In genomic region chr11:118223576-118223975, GRCh38 we compare ENCODE assay signal across 16 cellular contexts. TPM values are rescaled to one million over a fixed set of nuclear protein-coding genes. Genes with fewer than 3 reads are reported as not detected.
DNase-seq lines count a peak whose midpoint lies in the region; ATAC-seq and TF ChIP-seq lines count a peak whose summit lies in the region.
"Had no signal": no experiment of that assay in that cellular context is flagged by ENCODE, and none has a peak within 500 bp of the region (broad histone marks: within the 10 kb centered on the region; RNA-seq: fewer than 3 reads in every experiment).

No MANE protein-coding gene starts in this region.

- H3K4me3 ChIP-seq in upper lobe of right lung (peak overlapping the region; percentile 45), osteoblast (ENCODE audit: insufficient read depth, low read length) (no peak overlapping the region)

- no peak overlapping the region for H3K4me2 ChIP-seq in osteoblast (ENCODE audit: insufficient read depth, low read length)

- H3K27me3 Mint-ChIP-seq in activated naive CD4-positive, alpha-beta T cell treated with anti-CD3 and anti-CD28 coated beads for 36 hours (ENCODE audit: low read depth) = no peaks in the 10 kb centered on the region
- no peaks in the 10 kb centered on the region for H3K27me3 Mint-ChIP-seq in activated T-helper 2 cell treated with anti-CD3 and anti-CD28 coated beads, Interferon-gamma antibody, Interleukin-2, Interleukin-4, amounts not matched to agents 10 μg/mL and 5 μg/mL and 100 μg/mL, durations not matched to agents 14 hours and 24 hours and 36 hours (ENCODE audit: low read depth)
- H3K27me3 Mint-ChIP-seq in naive thymus-derived CD8-positive, alpha-beta T cell = no peaks in the 10 kb centered on the region
- H3K27me3 Mint-ChIP-seq in osteocyte (ENCODE audit: unreplicated experiment) = peaks cover 42% of the 10 kb centered on the region

- peak overlapping the region; percentile 82 for H3K4me3 Mint-ChIP-seq in activated naive CD4-positive, alpha-beta T cell treated with anti-CD3 and anti-CD28 coated beads for 36 hours
- H3K4me3 Mint-ChIP-seq in activated T-helper 2 cell treated with anti-CD3 and anti-CD28 coated beads, Interferon-gamma antibody, Interleukin-2, Interleukin-4, amounts not matched to agents 10 μg/mL and 5 μg/mL and 100 μg/mL, durations not matched to agents 14 hours and 24 hours and 36 hours (ENCODE audit: low read depth) = peak overlapping the region; percentile 86
- H3K4me3 Mint-ChIP-seq in naive thymus-derived CD8-positive, alpha-beta T cell = peak overlapping the region in 9 of 10 donors; percentile 83 to 98 (median 93)
- no peak overlapping the region for H3K4me3 Mint-ChIP-seq in osteocyte (ENCODE audit: unreplicated experiment)
- H3K4me3 Mint-ChIP-seq: WTC11 had no signal

- peak overlapping the region; percentile 100 for H3K27ac Mint-ChIP-seq in activated naive CD4-positive, alpha-beta T cell treated with anti-CD3 and anti-CD28 coated beads for 36 hours
- H3K27ac Mint-ChIP-seq in activated T-helper 2 cell treated with anti-CD3 and anti-CD28 coated beads, Interferon-gamma antibody, Interleukin-2, Interleukin-4, amounts not matched to agents 10 μg/mL and 5 μg/mL and 100 μg/mL, durations not matched to agents 14 hours and 24 hours and 36 hours = peak overlapping the region; percentile 92
- peak overlapping the region in 8 of 10 donors; percentile 87 to 95 (median 93) for H3K27ac Mint-ChIP-seq in naive thymus-derived CD8-positive, alpha-beta T cell
- no peak overlapping the region for H3K27ac Mint-ChIP-seq in osteocyte (ENCODE audit: unreplicated experiment)
- H3K27ac Mint-ChIP-seq: WTC11 had no signal

- H3K27ac ChIP-seq in upper lobe of right lung = peak overlapping the region; percentile 76
- H3K27ac ChIP-seq in osteoblast (ENCODE audit: low read depth, low read length) = no peak overlapping the region

- no peaks in the 10 kb centered on the region for H4K20me1 ChIP-seq in osteoblast (ENCODE audit: insufficient read depth, low read length)

- H3K9me3 Mint-ChIP-seq in activated naive CD4-positive, alpha-beta T cell treated with anti-CD3 and anti-CD28 coated beads for 36 hours = peaks cover 7% of the 10 kb centered on the region
- no peaks in the 10 kb centered on the region for H3K9me3 Mint-ChIP-seq in activated T-helper 2 cell treated with anti-CD3 and anti-CD28 coated beads, Interferon-gamma antibody, Interleukin-2, Interleukin-4, amounts not matched to agents 10 μg/mL and 5 μg/mL and 100 μg/mL, durations not matched to agents 14 hours and 24 hours and 36 hours
- no peaks in the 10 kb centered on the region for H3K9me3 Mint-ChIP-seq in naive thymus-derived CD8-positive, alpha-beta T cell
- no peaks in the 10 kb centered on the region for H3K9me3 Mint-ChIP-seq in osteocyte (ENCODE audit: unreplicated experiment)

- peaks cover 56% of the 10 kb centered on the region for H3K4me1 Mint-ChIP-seq in activated naive CD4-positive, alpha-beta T cell treated with anti-CD3 and anti-CD28 coated beads for 36 hours (ENCODE audit: low read depth)
- H3K4me1 Mint-ChIP-seq in activated T-helper 2 cell treated with anti-CD3 and anti-CD28 coated beads, Interferon-gamma antibody, Interleukin-2, Interleukin-4, amounts not matched to agents 10 μg/mL and 5 μg/mL and 100 μg/mL, durations not matched to agents 14 hours and 24 hours and 36 hours (ENCODE audit: low read depth) = peaks cover 82% of the 10 kb centered on the region
- peaks cover 48 to 56% (median 53%) of the 10 kb centered on the region in 4 donors for H3K4me1 Mint-ChIP-seq in naive thymus-derived CD8-positive, alpha-beta T cell
- H3K4me1 Mint-ChIP-seq in osteocyte (ENCODE audit: unreplicated experiment) = no peaks in the 10 kb centered on the region
- H3K4me1 Mint-ChIP-seq: WTC11 had no signal

- H3K27me3 ChIP-seq in upper lobe of right lung (no peaks in the 10 kb centered on the region), osteoblast (ENCODE audit: insufficient read depth, low read length) (peaks cover 21% of the 10 kb centered on the region)

- H3K9me3 ChIP-seq in upper lobe of right lung (no peaks in the 10 kb centered on the region), osteoblast (ENCODE audit: low read depth, low read length) (no peaks in the 10 kb centered on the region)

- H3K36me3 Mint-ChIP-seq in activated naive CD4-positive, alpha-beta T cell treated with anti-CD3 and anti-CD28 coated beads for 36 hours (ENCODE audit: low read depth) = peaks cover 58% of the 10 kb centered on the region
- peaks cover 82% of the 10 kb centered on the region for H3K36me3 Mint-ChIP-seq in activated T-helper 2 cell treated with anti-CD3 and anti-CD28 coated beads, Interferon-gamma antibody, Interleukin-2, Interleukin-4, amounts not matched to agents 10 μg/mL and 5 μg/mL and 100 μg/mL, durations not matched to agents 14 hours and 24 hours and 36 hours (ENCODE audit: low read depth)
- H3K36me3 Mint-ChIP-seq in naive thymus-derived CD8-positive, alpha-beta T cell = peaks cover 0 to 12% (median 1%) of the 10 kb centered on the region in 3 donors
- no peaks in the 10 kb centered on the region for H3K36me3 Mint-ChIP-seq in osteocyte (ENCODE audit: unreplicated experiment)
- H3K36me3 Mint-ChIP-seq: WTC11 had no signal

- H3K36me3 ChIP-seq in upper lobe of right lung (no peaks in the 10 kb centered on the region), osteoblast (ENCODE audit: insufficient read depth, low read length) (no peaks in the 10 kb centered on the region)

- no peak overlapping the region for H2AFZ ChIP-seq in osteoblast (ENCODE audit: low read length)

- intact Hi-C loops in activated naive CD4-positive, alpha-beta T cell treated with anti-CD3 and anti-CD28 coated beads for 36 hours (cut with micrococcal nuclease) = loop anchor here (1.0 to 10.0 kb wide), 5 partner anchors 9 to 1129 kb away; partner anchors contain the start of genes C2CD2L, DPAGT1, PCSK7 and RNF214
- intact Hi-C loops in activated T-helper 2 cell treated with anti-CD3 and anti-CD28 coated beads, Interferon-gamma antibody, Interleukin-2, Interleukin-4, amounts not matched to agents 10 μg/mL and 5 μg/mL and 100 μg/mL, durations not matched to agents 14 hours and 24 hours and 36 hours (cut with micrococcal nuclease) = loop anchor here (1.0 kb wide), 1 partner anchor 22 kb away; no protein-coding TSS in a partner anchor
- intact Hi-C loops in upper lobe of right lung (cut with DNase I) = no loop called here

- no peak for ATAC-seq in naive thymus-derived CD8-positive, alpha-beta T cell
- ATAC-seq in upper lobe of right lung = no peak
- ATAC-seq: sciatic nerve, WTC11 had no signal

- TF ChIP-seq CTCF in upper lobe of right lung (IDR thresholded peaks at IDR 0.05) (no peak), osteocyte (IDR thresholded peaks at IDR 0.05) (no peak), osteoblast (IDR thresholded peaks at IDR 0.05; ENCODE audit: extremely low read depth, low read depth, low read length) (no peak)

- POLR2A ChIA-PET in naive thymus-derived CD8-positive, alpha-beta T cell (lab: Charles Lee) = interaction anchor here (0.6 to 4.6 kb wide), 14 partner anchors 10 to 176 kb away, joined by 3 to 60 read pairs (median 10); partner anchors contain the start of genes CD3D, CD3E, CD3G and MPZL3

- DNase-seq in activated naive CD4-positive, alpha-beta T cell treated with anti-CD3 and anti-CD28 coated beads for 36 hours = peak; percentile 52
- DNase-seq in activated naive CD4-positive, alpha-beta T cell treated with Interleukin-2 at 50 U/mL for 16 hours = no peak
- no peak for DNase-seq in activated T-helper 2 cell treated with anti-CD3 and anti-CD28 coated beads, Interferon-gamma antibody, Interleukin-2, Interleukin-4, amounts not matched to agents 10 μg/mL and 5 μg/mL and 100 μg/mL, durations not matched to agents 14 hours and 24 hours and 36 hours (ENCODE audit: low spot score)
- DNase-seq in naive thymus-derived CD8-positive, alpha-beta T cell = peak in 1 of 10 donors; percentile 36
- DNase-seq in upper lobe of right lung (no peak), osteocyte (ENCODE audit: extremely low spot score, unreplicated experiment) (no peak), activated gamma-delta T cell treated with Interleukin-2 at 50 U/mL for 16 hours (no peak), osteoblast (ENCODE audit: insufficient read length, low spot score, missing footprints) (no peak)
- DNase-seq: ACHN; activated effector memory CD4-positive, alpha-beta T cell treated with anti-CD3 and anti-CD28 coated beads, Interleukin-2, amount 50 U/mL, for 16 hours; glutamatergic neuron; NCI-H1694; NCI-H524; SW 1271 had no signal

- CTCF ChIA-PET in activated naive CD4-positive, alpha-beta T cell treated with anti-CD3 and anti-CD28 coated beads for 36 hours (lab: Charles Lee) = interaction anchor here (1.2 to 2.4 kb wide), 4 partner anchors 10 to 25 kb away, joined by 3 to 9 read pairs (median 4); no protein-coding TSS in a partner anchor

- no peaks in the 10 kb centered on the region for H3K79me2 ChIP-seq in osteoblast (ENCODE audit: insufficient read depth, low read length)

- H3K4me1 ChIP-seq in upper lobe of right lung (peaks cover 17% of the 10 kb centered on the region), osteoblast (ENCODE audit: insufficient read depth, low read length) (no peaks in the 10 kb centered on the region)

RNA-seq across cellular contexts. Expression of gene JAML, which starts 1.2 kb away (rescaled TPM):
- 10 to 100 TPM; 67.5 to 71.4 TPM for total RNA-seq in activated naive CD4-positive, alpha-beta T cell treated with anti-CD3 and anti-CD28 coated beads for 36 hours
- 377 and 389 TPM in 2 replicates for total RNA-seq in activated T-helper 2 cell treated with anti-CD3 and anti-CD28 coated beads, Interferon-gamma antibody, Interleukin-2, Interleukin-4, amounts not matched to agents 10 μg/mL and 5 μg/mL and 100 μg/mL, durations not matched to agents 14 hours and 24 hours and 36 hours
- total RNA-seq in naive thymus-derived CD8-positive, alpha-beta T cell = 100 to 1,000 TPM; 157 to 161 TPM
- 100 to 1,000 TPM; 120 to 195 (median 159) TPM for polyA plus RNA-seq in naive thymus-derived CD8-positive, alpha-beta T cell
- 87.9 TPM for total RNA-seq in upper lobe of right lung
- total RNA-seq in osteocyte = not detected in 2 replicates
- total RNA-seq in osteoblast = not detected in 2 replicates

RNA-seq across cellular contexts. Expression of gene MPZL3, which starts 28.6 kb away (rescaled TPM):
- total RNA-seq in activated naive CD4-positive, alpha-beta T cell treated with anti-CD3 and anti-CD28 coated beads for 36 hours = 10 to 100 TPM; 29.3 to 30.5 TPM
- 49.5 and 49.7 TPM in 2 replicates for total RNA-seq in activated T-helper 2 cell treated with anti-CD3 and anti-CD28 coated beads, Interferon-gamma antibody, Interleukin-2, Interleukin-4, amounts not matched to agents 10 μg/mL and 5 μg/mL and 100 μg/mL, durations not matched to agents 14 hours and 24 hours and 36 hours
- total RNA-seq in naive thymus-derived CD8-positive, alpha-beta T cell = 10 to 100 TPM; 11.2 to 12.6 TPM
- polyA plus RNA-seq in naive thymus-derived CD8-positive, alpha-beta T cell = 1 to 10 TPM; 1.9 to 3.4 (median 3.2) TPM
- total RNA-seq in upper lobe of right lung (11.8 TPM), osteocyte (0.37 and 0.40 TPM in 2 replicates), osteoblast (1.5 and 1.8 TPM in 2 replicates)

RNA-seq across cellular contexts. Expression of gene MPZL2, which starts 40.5 kb away (rescaled TPM):
- total RNA-seq in activated naive CD4-positive, alpha-beta T cell treated with anti-CD3 and anti-CD28 coated beads for 36 hours = 10 to 100 TPM; 25.3 to 28.4 TPM
- 13.9 and 14.6 TPM in 2 replicates for total RNA-seq in activated T-helper 2 cell treated with anti-CD3 and anti-CD28 coated beads, Interferon-gamma antibody, Interleukin-2, Interleukin-4, amounts not matched to agents 10 μg/mL and 5 μg/mL and 100 μg/mL, durations not matched to agents 14 hours and 24 hours and 36 hours
- 1 to 10 TPM; 2.8 to 3.1 TPM for total RNA-seq in naive thymus-derived CD8-positive, alpha-beta T cell
- 1 to 10 TPM in 2 of 3 donors, under 1 TPM in 1; 0.94 to 3.1 (median 1.2) TPM for polyA plus RNA-seq in naive thymus-derived CD8-positive, alpha-beta T cell
- 119 TPM for total RNA-seq in upper lobe of right lung
- not detected in 2 replicates for total RNA-seq in osteocyte
- total RNA-seq in osteoblast = not detected in 2 replicates

RNA-seq across cellular contexts. Expression of gene SCN2B, which starts 47.1 kb away (rescaled TPM):
- total RNA-seq in activated naive CD4-positive, alpha-beta T cell treated with anti-CD3 and anti-CD28 coated beads for 36 hours = not detected
- total RNA-seq in activated T-helper 2 cell treated with anti-CD3 and anti-CD28 coated beads, Interferon-gamma antibody, Interleukin-2, Interleukin-4, amounts not matched to agents 10 μg/mL and 5 μg/mL and 100 μg/mL, durations not matched to agents 14 hours and 24 hours and 36 hours = 0.02 TPM in 1 of 2 replicates, not detected in the other
- not detected for total RNA-seq in naive thymus-derived CD8-positive, alpha-beta T cell
- not detected for polyA plus RNA-seq in naive thymus-derived CD8-positive, alpha-beta T cell
- total RNA-seq in upper lobe of right lung = 2.5 TPM
- total RNA-seq in osteocyte = not detected in 2 replicates
- total RNA-seq in osteoblast = not detected in 2 replicates

Comparison
In these comparisons a context has a peak if more than half of its experiments do, and no peak if none do; other contexts are left out.
1. RNA of gene JAML, which starts 1.2 kb away (total RNA-seq): 377 to 389 TPM in activated T-helper 2 cell treated with anti-CD3 and anti-CD28 coated beads, Interferon-gamma antibody, Interleukin-2, Interleukin-4, amounts not matched to agents 10 μg/mL and 5 μg/mL and 100 μg/mL, durations not matched to agents 14 hours and 24 hours and 36 hours, 157 to 161 TPM in naive thymus-derived CD8-positive, alpha-beta T cell, 87.9 TPM in upper lobe of right lung (single experiment) and 67.5 to 71.4 TPM in activated naive CD4-positive, alpha-beta T cell treated with anti-CD3 and anti-CD28 coated beads for 36 hours; not detected in osteocyte and not detected in osteoblast; every median in the first group is over 10 times any median in the second.